Comparison of ENCODE assay signal across 1 cellular context in genomic region chr11:77407613-77408012, GRCh38.
TF ChIP-seq lines count a peak whose summit lies in the region.

No MANE protein-coding gene starts in this region.

TF ChIP-seq in WTC11, 78 proteins besides CTCF, POLR2A, EP300 and RAD21 (continued from another document):
- TF ChIP-seq ZNF423 (CRISPR knock-in tag; IDR thresholded peaks at IDR 0.05) (no peak), ARID4B (CRISPR knock-in tag; IDR thresholded peaks at IDR 0.05; ENCODE audit: borderline replicate concordance) (no peak), ESRRA (CRISPR knock-in tag; IDR thresholded peaks at IDR 0.05; ENCODE audit: borderline replicate concordance) (no peak), ZNF232 (CRISPR knock-in tag; IDR thresholded peaks at IDR 0.05) (no peak), RELA (CRISPR knock-in tag; IDR thresholded peaks at IDR 0.05; ENCODE audit: borderline replicate concordance) (no peak), HMGA2 (CRISPR knock-in tag; IDR thresholded peaks at IDR 0.05) (no peak)
